In the genomic region with DNA sequence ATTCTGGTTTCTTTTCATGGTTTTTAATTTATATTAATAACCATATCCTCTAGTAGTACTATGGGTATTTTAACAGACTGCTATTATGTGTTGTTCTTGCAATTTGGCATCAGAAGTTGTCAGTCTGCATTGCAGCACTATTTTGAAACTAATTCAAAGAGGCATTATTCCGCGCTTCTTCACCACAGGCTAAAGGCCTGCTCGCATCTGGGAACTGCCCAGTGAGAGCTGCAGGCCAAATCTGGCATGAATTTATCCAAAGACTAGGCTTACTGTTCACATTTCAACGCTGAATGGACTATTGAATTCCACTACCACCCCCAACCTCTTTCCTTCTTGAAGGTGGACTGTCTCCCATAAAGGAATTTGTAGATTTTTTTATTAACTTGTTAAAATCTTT, we compare ENCODE assay signal across 14 cellular contexts.
"Had no signal": no experiment of that assay in that cellular context is flagged by ENCODE, and none has a peak within 500 bp of the region (broad histone marks: within the 10 kb centered on the region; RNA-seq: fewer than 3 reads in every experiment).

No MANE protein-coding gene starts in this region.

- ATAC-seq: activated CD4-positive, alpha-beta T cell treated with anti-CD3 and anti-CD28 coated beads for 36 hours; esophagus mucosa; heart left ventricle; T-cell had no signal

- H3K4me1 ChIP-seq: heart left ventricle, left ventricle myocardium inferior, sigmoid colon had no signal

- H3K4me3 ChIP-seq: heart left ventricle, left ventricle myocardium inferior, sigmoid colon had no signal

- H3K27ac ChIP-seq: heart left ventricle, left ventricle myocardium inferior, neutrophil, sigmoid colon, WERI-Rb-1 had no signal

- DNase-seq: activated CD4-positive, alpha-beta memory T cell treated with anti-CD3 and anti-CD28 coated beads, Interleukin-2, amount 10 ng/mL, durations not matched to agents 7 days and 5 days; activated CD4-positive, alpha-beta T cell treated with anti-CD3 and anti-CD28 coated beads for 36 hours; activated CD8-positive, alpha-beta memory T cell treated with anti-CD3 and anti-CD28 coated beads, Interleukin-2, amount 50 U/mL, for 48 hours; activated naive CD4-positive, alpha-beta T cell treated with anti-CD3 and anti-CD28 coated beads for 36 hours; heart left ventricle; left ventricle myocardium inferior; mesendoderm; sigmoid colon; stimulated activated CD4-positive, alpha-beta T cell treated with anti-CD3 and anti-CD28 coated beads, Interleukin-12 subunit alpha, Interleukin-12 subunit beta, amount 100 ng/mL, for 4 hours; stimulated activated naive CD4-positive, alpha-beta T cell; T-cell; WERI-Rb-1 had no signal

- H3K9me3 ChIP-seq: neutrophil, sigmoid colon had no signal

- H3K36me3 ChIP-seq: heart left ventricle, left ventricle myocardium inferior, neutrophil, sigmoid colon, WERI-Rb-1 had no signal

- H3K27me3 ChIP-seq: heart left ventricle, neutrophil, sigmoid colon had no signal
